In genomic region chr17:76868176-76868668, GRCh38 we compare ENCODE assay signal across 8 cellular contexts. TPM values are rescaled to one million over a fixed set of nuclear protein-coding genes. Genes with fewer than 3 reads are reported as not detected.
DNase-seq lines count a peak whose midpoint lies in the region; ATAC-seq and TF ChIP-seq lines count a peak whose summit lies in the region.

Gene MGAT5B (plus strand): TSS chr17:76868404. CDS start chr17:76869030, 626 bp downstream.

- intact Hi-C loops in lower leg skin (cut with DNase I; ENCODE audit: low total_unique reads): loop anchor here (5.0 to 10.0 kb wide), 2 partner anchors 189 to 377 kb away; no protein-coding TSS in a partner anchor

- peak; percentile 89 for TF ChIP-seq CTCF in HFFc6 (IDR thresholded peaks at IDR 0.05)
- no peak for TF ChIP-seq CTCF in lower leg skin (IDR thresholded peaks at IDR 0.05)

- 0% methylated on average over 2 to 29 of the region's 76 CpGs for WGBS in lower leg skin, 2 donors

- H3K9me3 Mint-ChIP-seq in HFFc6: no peaks in the 10 kb centered on the region

- no peak for ATAC-seq in HG03039 (IDR thresholded peaks at IDR 0.05; ENCODE audit: unreplicated experiment)

- no peak for TF ChIP-seq POLR2A in lower leg skin (IDR thresholded peaks at IDR 0.05)

- H3K4me3 Mint-ChIP-seq in HFFc6: peak within 1 kb of the TSS; percentile 86

- no peaks in the 10 kb centered on the region for H3K36me3 Mint-ChIP-seq in HFFc6 (ENCODE audit: low read depth)

- peak within 1 kb of the TSS; percentile 90 for H3K27ac Mint-ChIP-seq in HFFc6

- H3K4me3 ChIP-seq in lower leg skin (ENCODE audit: low read depth, poor library complexity, severe bottlenecking): no peak within 1 kb of the TSS

- H3K4me1 Mint-ChIP-seq in HFFc6 (ENCODE audit: low read depth): peaks cover 37% of the 10 kb centered on the region

- DNase-seq in DMS79 treated with DMSO at 0.1 percent for 48 hours (lab: John Stamatoyannopoulos, UW): peak; percentile 57
- DNase-seq in HFFc6: peak; percentile 53
- peak; percentile 74 for DNase-seq in NCI-H226
- peak; percentile 76 to 78 for DNase-seq in activated CD4-positive, alpha-beta T cell treated with anti-CD3 and anti-CD28 coated beads, Interleukin-2, amount 50 U/mL, for 48 hours
- peak; percentile 29 to 87 for DNase-seq in dermis microvascular lymphatic vessel endothelial cell (ENCODE audit: low read depth in 2 of 2)
- peak; percentile 31 to 90 for DNase-seq in lower leg skin (ENCODE audit: low spot score in 2 of 2)
- peak; percentile 23 to 76 (median 62) for DNase-seq in stimulated activated CD4-positive, alpha-beta T cell treated with anti-CD3 and anti-CD28 coated beads, TNF-alpha, amount 100 ng/mL, for 1 hour (ENCODE audit: low read depth in 3 of 3, low spot score in 1 of 3)

- peaks cover 6% of the 10 kb centered on the region for H3K27me3 Mint-ChIP-seq in HFFc6 (ENCODE audit: insufficient read depth)

RNA-seq across cellular contexts. Expression of gene MGAT5B, which starts in this region (rescaled TPM):
- 1 to 10 TPM; 1.5 to 2.3 (median 1.8) TPM for total RNA-seq in HFFc6 (2021; fragmentation: NEBNext Ultra II Directional; extraction: Animal tissue kit (Norgen Biotek cat#: 25700))
- total RNA-seq in dermis microvascular lymphatic vessel endothelial cell: 0.13 and 0.26 TPM in 2 replicates
- total RNA-seq in lower leg skin: under 1 TPM in 2 of 4 donors, not detected in 2; 0.19 to 0.47 TPM

Comparison
In these comparisons a context has a peak if more than half of its experiments do, and no peak if none do; other contexts are left out.
1. Peak in DNase-seq in dermis microvascular lymphatic vessel endothelial cell; RNA of the gene not detected or under 1 TPM.
2. Peak in DNase-seq in lower leg skin; RNA of the gene not detected or under 1 TPM.